19 cellular contexts compared by ENCODE assay signal in the genomic region with DNA sequence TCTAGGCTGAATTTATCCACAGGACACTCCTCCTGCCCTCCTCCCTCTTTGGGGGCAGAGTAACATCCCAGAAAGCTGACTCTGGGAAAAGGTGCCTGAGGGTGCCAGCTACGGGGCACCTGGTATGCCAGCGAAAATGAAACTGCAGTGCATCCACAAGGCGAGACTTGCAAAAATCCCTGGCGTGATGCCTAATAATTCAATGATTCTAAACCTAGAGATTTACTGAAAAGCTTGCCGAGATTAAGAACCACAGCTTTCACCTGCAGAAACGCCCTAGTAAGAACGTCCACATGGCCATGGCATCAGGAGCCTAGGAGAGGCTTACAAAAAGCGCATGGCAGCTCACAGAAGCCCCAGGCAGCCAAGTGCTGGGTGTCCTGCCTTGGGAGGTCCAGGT. TPM values are rescaled to one million over a fixed set of nuclear protein-coding genes. Genes with fewer than 3 reads are reported as not detected.
DNase-seq lines count a peak whose midpoint lies in the region; ATAC-seq, FAIRE-seq and TF ChIP-seq lines count a peak whose summit lies in the region.
"Had no signal": no experiment of that assay in that cellular context is flagged by ENCODE, and none has a peak within 500 bp of the region (broad histone marks: within the 10 kb centered on the region; RNA-seq: fewer than 3 reads in every experiment).

No MANE protein-coding gene starts in this region.

- H3K4me1 ChIP-seq in keratinocyte (ENCODE audit: control insufficient read depth, extremely low read depth, insufficient read depth, low read length) = peaks cover 27% of the 10 kb centered on the region
- H3K4me1 ChIP-seq in heart left ventricle = peaks cover 3 to 44% (median 27%) of the 10 kb centered on the region in 12 donors

- no peak for DNase-seq in natural killer cell
- no peak for DNase-seq in natural killer cell treated with Interleukin-12 subunit alpha and Interleukin-12 subunit beta and Interleukin-15 and Interleukin-18, amount 100 ng/mL, for 72 hours (ENCODE audit: low spot score)
- peak; percentile 55 to 56 for DNase-seq in T47D (ENCODE audit: low read depth in 1 of 2, low spot score in 1 of 2)
- peak; percentile 61 for DNase-seq in keratinocyte (ENCODE audit: low read depth, low spot score)
- no peak for DNase-seq in activated CD4-positive, alpha-beta T cell treated with anti-CD3 and anti-CD28 coated beads, Interleukin-2, amount 50 U/mL, for 1 hour
- DNase-seq in activated T-cell treated with anti-CD3 and anti-CD28 coated beads, Interleukin-2, amount 50 U/mL, for 72 hours = no peak
- DNase-seq in heart left ventricle = no peak
- DNase-seq in NCI-H524 treated with DMSO at 0.1 percent for 48 hours (lab: John Stamatoyannopoulos, UW) = no peak
- DNase-seq: ACHN; BE2C; CD8-positive, alpha-beta T cell; KBM-7; MG63; NCI-H1105; NCI-H1694 treated with DMSO at 0.1 percent for 48 hours; NK-92 treated with Interleukin-12 subunit alpha and Interleukin-12 subunit beta, amount 100 ng/mL, for 24 hours had no signal

- H3K9me1 ChIP-seq in keratinocyte (ENCODE audit: control insufficient read depth, extremely low read depth, insufficient read depth, low read length) = no peaks in the 10 kb centered on the region

- H3K36me3 ChIP-seq in keratinocyte (ENCODE audit: control insufficient read depth in 2 of 2, extremely low read depth in 1 of 2, insufficient read depth in 2 of 2, low read length in 2 of 2) (no peaks in the 10 kb centered on the region), heart left ventricle (no peaks in the 10 kb centered on the region)
- H3K36me3 ChIP-seq: BE2C, MG63 had no signal

- H3K4me3 ChIP-seq in keratinocyte (ENCODE audit: control insufficient read depth in 2 of 3, extremely low read depth in 1 of 3, insufficient read depth in 2 of 3, low read depth in 1 of 3, low read length in 3 of 3) = peak overlapping the region in 1 of 3 experiments; percentile 3
- no peak overlapping the region for H3K4me3 ChIP-seq in heart left ventricle
- H3K4me3 ChIP-seq: MG63, SK-N-MC had no signal

- no peaks in the 10 kb centered on the region for H4K20me1 ChIP-seq in keratinocyte (ENCODE audit: control insufficient read depth, extremely low read depth, insufficient read depth, low read length)

- no peak for TF ChIP-seq POLR2A in heart left ventricle (IDR thresholded peaks at IDR 0.05)

- peak overlapping the region; percentile 77 to 86 for H3K27ac Mint-ChIP-seq in natural killer cell
- H3K27ac Mint-ChIP-seq in natural killer cell treated with Interleukin-12 subunit alpha and Interleukin-12 subunit beta and Interleukin-15 and Interleukin-18, amount 100 ng/mL, for 72 hours = peak overlapping the region in 1 of 2 donors; percentile 94
- no peak overlapping the region for H3K27ac Mint-ChIP-seq in activated T-cell treated with anti-CD3 and anti-CD28 coated beads, Interleukin-2, amount 50 U/mL, for 72 hours
- H3K27ac Mint-ChIP-seq: CD8-positive, alpha-beta T cell had no signal

- peak overlapping the region; percentile 72 for H3K4me2 ChIP-seq in keratinocyte (ENCODE audit: control insufficient read depth, extremely low read depth, insufficient read depth, low read depth, low read length)

- no peaks in the 10 kb centered on the region for H3K27me3 Mint-ChIP-seq in natural killer cell (ENCODE audit: low read depth in 2 of 2)
- H3K27me3 Mint-ChIP-seq in natural killer cell treated with Interleukin-12 subunit alpha and Interleukin-12 subunit beta and Interleukin-15 and Interleukin-18, amount 100 ng/mL, for 72 hours = no peaks in the 10 kb centered on the region
- no peaks in the 10 kb centered on the region for H3K27me3 Mint-ChIP-seq in activated T-cell treated with anti-CD3 and anti-CD28 coated beads, Interleukin-2, amount 50 U/mL, for 72 hours (ENCODE audit: low read depth)

- H3K9ac ChIP-seq in keratinocyte (ENCODE audit: control insufficient read depth, extremely low read depth, insufficient read depth, low read length) = no peak overlapping the region

- H3K27me3 ChIP-seq in keratinocyte (ENCODE audit: control insufficient read depth, extremely low read depth, insufficient read depth, low read length) = no peaks in the 10 kb centered on the region
- no peaks in the 10 kb centered on the region for H3K27me3 ChIP-seq in heart left ventricle
- H3K27me3 ChIP-seq: BE2C, MG63 had no signal

- dilution Hi-C loops in keratinocyte (cut with MboI; ENCODE audit: extremely low pct_ligation_motif_present, low sequenced_read_pairs) = no loop called here

- H3K27ac ChIP-seq in keratinocyte (ENCODE audit: control insufficient read depth, insufficient read depth, low read length) = no peak overlapping the region
- H3K27ac ChIP-seq in heart left ventricle = no peak overlapping the region
- H3K27ac ChIP-seq: SK-N-MC had no signal

- in situ Hi-C loops in T47D (cut with HindIII; ENCODE audit: low pct_unique_long_range_greater_than_20kb, low sequenced_read_pairs) = no loop called here

- no peaks in the 10 kb centered on the region for H3K9me3 ChIP-seq in keratinocyte (ENCODE audit: control insufficient read depth, low read depth, low read length)
- no peaks in the 10 kb centered on the region for H3K9me3 ChIP-seq in heart left ventricle
- H3K9me3 ChIP-seq: BE2C, MG63 had no signal

- peak overlapping the region; percentile 53 for H2AFZ ChIP-seq in keratinocyte (ENCODE audit: control insufficient read depth, low read length)

- 77 to 87% (median 79%) methylated on average over 8 of the region's 8 CpGs for WGBS in heart left ventricle, 4 donors

- FAIRE-seq in keratinocyte (lab: Jason Lieb, UNC) = peak; percentile 84
- FAIRE-seq: H54 had no signal

- TF ChIP-seq CTCF in natural killer cell (IDR thresholded peaks at IDR 0.05) (no peak), keratinocyte (optimal IDR thresholded peaks at IDR 0.05 in 1 of 3, IDR thresholded peaks at IDR 0.05 in 1 of 3, conservative IDR thresholded peaks at IDR 0.05 in 1 of 3; ENCODE audit: extremely low read depth in 1 of 3, insufficient read depth in 2 of 3, low read length in 3 of 3) (no peak), heart left ventricle (IDR thresholded peaks at IDR 0.05) (no peak)

- no peaks in the 10 kb centered on the region for H3K9me3 Mint-ChIP-seq in natural killer cell
- no peaks in the 10 kb centered on the region for H3K9me3 Mint-ChIP-seq in natural killer cell treated with Interleukin-12 subunit alpha and Interleukin-12 subunit beta and Interleukin-15 and Interleukin-18, amount 100 ng/mL, for 72 hours
- no peaks in the 10 kb centered on the region for H3K9me3 Mint-ChIP-seq in activated T-cell treated with anti-CD3 and anti-CD28 coated beads, Interleukin-2, amount 50 U/mL, for 72 hours
- H3K9me3 Mint-ChIP-seq: CD8-positive, alpha-beta T cell had no signal

- intact Hi-C loops in natural killer cell (cut with micrococcal nuclease) = loop anchor here (5.0 kb wide), 1 partner anchor 131 kb away; a partner anchor contains a TSS
- intact Hi-C loops in heart left ventricle (cut with DNase I) = no loop called here

- ATAC-seq in natural killer cell = no peak
- ATAC-seq in natural killer cell treated with Interleukin-12 subunit alpha and Interleukin-12 subunit beta and Interleukin-15 and Interleukin-18, amount 100 ng/mL, for 72 hours = no peak
- ATAC-seq in activated T-cell treated with anti-CD3 and anti-CD28 coated beads, Interleukin-2, amount 50 U/mL, for 72 hours (replicated peaks in 1 of 2) = no peak
- ATAC-seq in heart left ventricle = no peak
- ATAC-seq: CD8-positive, alpha-beta T cell; Right ventricle myocardium inferior had no signal

- H3K4me1 Mint-ChIP-seq in natural killer cell = peaks cover 65 to 79% of the 10 kb centered on the region in 2 donors
- H3K4me1 Mint-ChIP-seq in natural killer cell treated with Interleukin-12 subunit alpha and Interleukin-12 subunit beta and Interleukin-15 and Interleukin-18, amount 100 ng/mL, for 72 hours (ENCODE audit: low read depth in 2 of 2) = peaks cover 35 to 64% of the 10 kb centered on the region in 2 donors
- H3K4me1 Mint-ChIP-seq in activated T-cell treated with anti-CD3 and anti-CD28 coated beads, Interleukin-2, amount 50 U/mL, for 72 hours (ENCODE audit: low read depth) = no peaks in the 10 kb centered on the region

- no peaks in the 10 kb centered on the region for H3K36me3 Mint-ChIP-seq in natural killer cell
- no peaks in the 10 kb centered on the region for H3K36me3 Mint-ChIP-seq in natural killer cell treated with Interleukin-12 subunit alpha and Interleukin-12 subunit beta and Interleukin-15 and Interleukin-18, amount 100 ng/mL, for 72 hours
- no peaks in the 10 kb centered on the region for H3K36me3 Mint-ChIP-seq in activated T-cell treated with anti-CD3 and anti-CD28 coated beads, Interleukin-2, amount 50 U/mL, for 72 hours (ENCODE audit: insufficient read depth in 2 of 2)
- H3K36me3 Mint-ChIP-seq: CD8-positive, alpha-beta T cell had no signal

- no peak overlapping the region for H3K4me3 Mint-ChIP-seq in natural killer cell
- H3K4me3 Mint-ChIP-seq in natural killer cell treated with Interleukin-12 subunit alpha and Interleukin-12 subunit beta and Interleukin-15 and Interleukin-18, amount 100 ng/mL, for 72 hours = no peak overlapping the region
- no peak overlapping the region for H3K4me3 Mint-ChIP-seq in activated T-cell treated with anti-CD3 and anti-CD28 coated beads, Interleukin-2, amount 50 U/mL, for 72 hours
- H3K4me3 Mint-ChIP-seq: CD8-positive, alpha-beta T cell had no signal

- no peaks in the 10 kb centered on the region for H3K79me2 ChIP-seq in keratinocyte (ENCODE audit: control insufficient read depth, insufficient read depth, low read length)

RNA-seq across cellular contexts. Expression of a gene that starts 20.9 kb away (rescaled TPM):
- total RNA-seq in natural killer cell = 10 to 100 TPM; 19.9 to 32.1 (median 20.7) TPM
- total RNA-seq in natural killer cell treated with Interleukin-12 subunit alpha and Interleukin-12 subunit beta and Interleukin-15 and Interleukin-18, amount 100 ng/mL, for 72 hours = 10 to 100 TPM in 1 of 2 donors, 1 to 10 TPM in 1; 5.6 to 20.1 TPM
- polyA plus RNA-seq in keratinocyte = 1.6 to 4.2 TPM (median 2.1 TPM) in 3 replicates
- polyA plus RNA-seq in keratinocyte (2011; ENCODE audit: low read depth) = not detected
- 2.6 and 4.2 TPM in 2 replicates for polyA plus RNA-seq in keratinocyte (2011; cell fraction: cytosol; rRNA removed)
- 2.6 and 3.5 TPM in 2 replicates for polyA plus RNA-seq in keratinocyte (2011; cell fraction: nucleus; rRNA removed)
- polyA plus RNA-seq in keratinocyte (2012; ENCODE audit: low replicate concordance) = 0.11 and 4.9 TPM in 2 replicates
- 2.6 to 4.7 TPM (median 4.2 TPM) in 3 replicates for polyA minus RNA-seq in keratinocyte
- polyA minus RNA-seq in keratinocyte (2011; cell fraction: cytosol; rRNA and poly(A)+ RNA removed) = 2.3 TPM
- polyA minus RNA-seq in keratinocyte (2011; cell fraction: nucleus; rRNA and poly(A)+ RNA removed) = 2.3 and 4.0 TPM in 2 replicates
- not detected for total RNA-seq in activated T-cell treated with anti-CD3 and anti-CD28 coated beads, Interleukin-2, amount 50 U/mL, for 72 hours
- total RNA-seq in heart left ventricle = 10 to 100 TPM in 2 of 9 donors, 1 to 10 TPM in 7; 4.1 to 12.4 (median 7.6) TPM
- 1 to 10 TPM; 3.5 to 4.1 TPM for polyA plus RNA-seq in heart left ventricle
- total RNA-seq: CD8-positive, alpha-beta T cell had no signal

Comparison
In these comparisons a context has a peak if more than half of its experiments do, and no peak if none do; other contexts are left out.
1. DNase-seq: peak in T47D (2 of 2) and keratinocyte (single experiment); none in natural killer cell (single experiment), natural killer cell treated with Interleukin-12 subunit alpha and Interleukin-12 subunit beta and Interleukin-15 and Interleukin-18, amount 100 ng/mL, for 72 hours (single experiment), activated CD4-positive, alpha-beta T cell treated with anti-CD3 and anti-CD28 coated beads, Interleukin-2, amount 50 U/mL, for 1 hour (single experiment), activated T-cell treated with anti-CD3 and anti-CD28 coated beads, Interleukin-2, amount 50 U/mL, for 72 hours (0 of 2), heart left ventricle (0 of 5) and NCI-H524 treated with DMSO at 0.1 percent for 48 hours (single experiment).
2. RNA of a gene that starts 20.9 kb away (total RNA-seq): 19.9 to 32.1 TPM in natural killer cell, 5.6 to 20.1 TPM in natural killer cell treated with Interleukin-12 subunit alpha and Interleukin-12 subunit beta and Interleukin-15 and Interleukin-18, amount 100 ng/mL, for 72 hours and 4.1 to 12.4 TPM in heart left ventricle; not detected in activated T-cell treated with anti-CD3 and anti-CD28 coated beads, Interleukin-2, amount 50 U/mL, for 72 hours; every median in the first group is over 4 times any median in the second.